8 cellular contexts compared by ENCODE assay signal in genomic region chr5:172106511-172107356, GRCh38.
A peak's percentile ranks its signal among the peaks of the same experiment; 100 is the strongest.
DNase-seq lines count a peak whose midpoint lies in the region; ATAC-seq and TF ChIP-seq lines count a peak whose summit lies in the region.

No MANE protein-coding gene starts in this region.

- no peak for TF ChIP-seq POLR2A in NB4 (IDR thresholded peaks at IDR 0.05; ENCODE audit: extremely low read depth, insufficient read length)

- ATAC-seq in left lung (peak; percentile 59), GM19455 (IDR thresholded peaks at IDR 0.05; ENCODE audit: unreplicated experiment) (no peak), GM18868 (IDR thresholded peaks at IDR 0.05; ENCODE audit: unreplicated experiment) (no peak)

- H3K27ac ChIP-seq in left lung, result peak overlapping the region in 1 of 2 donors; percentile 13

- H3K4me3 ChIP-seq in NB4 (ENCODE audit: low read depth, low read length), result no peak overlapping the region
- no peak overlapping the region for H3K4me3 ChIP-seq in left lung

- TF ChIP-seq CTCF in NB4 (IDR thresholded peaks at IDR 0.05; ENCODE audit: low read depth, low read length) (peak; percentile 78), left lung (IDR thresholded peaks at IDR 0.05) (peak; percentile 93 to 95)

- H3K27me3 ChIP-seq in left lung, result no peaks in the 10 kb centered on the region

- DNase-seq in ELF-1 (ENCODE audit: low read depth, low spot score) (peak; percentile 74), NB4 (ENCODE audit: low read depth) (peak; percentile 64), cerebellar cortex (ENCODE audit: low spot score) (peak; percentile 67), left lung (peak in 1 of 2 donors; percentile 87)
- peak; percentile 55 for DNase-seq in activated CD4-positive, alpha-beta T cell treated with anti-CD3 and anti-CD28 coated beads for 1 hour
- DNase-seq in stimulated activated CD4-positive, alpha-beta T cell treated with anti-CD3 and anti-CD28 coated beads, Interleukin-2, amount 100 ng/mL, for 24 hours, result peak; percentile 78 to 79

- H3K36me3 ChIP-seq in left lung, result peaks cover 0 to 50% of the 10 kb centered on the region in 2 donors

- intact Hi-C loops in left lung (cut with DNase I), result loop anchor here in 1 of 2 donors (5.0 to 10.0 kb wide), 2 partner anchors 81 to 188 kb away; partner anchors contain the start of gene STK10

- no peaks in the 10 kb centered on the region for H3K9me3 ChIP-seq in left lung

- H3K4me1 ChIP-seq in left lung, result peaks cover 7 to 76% of the 10 kb centered on the region in 2 donors
